Comparison of ENCODE assay signal across 12 cellular contexts in the genomic region with DNA sequence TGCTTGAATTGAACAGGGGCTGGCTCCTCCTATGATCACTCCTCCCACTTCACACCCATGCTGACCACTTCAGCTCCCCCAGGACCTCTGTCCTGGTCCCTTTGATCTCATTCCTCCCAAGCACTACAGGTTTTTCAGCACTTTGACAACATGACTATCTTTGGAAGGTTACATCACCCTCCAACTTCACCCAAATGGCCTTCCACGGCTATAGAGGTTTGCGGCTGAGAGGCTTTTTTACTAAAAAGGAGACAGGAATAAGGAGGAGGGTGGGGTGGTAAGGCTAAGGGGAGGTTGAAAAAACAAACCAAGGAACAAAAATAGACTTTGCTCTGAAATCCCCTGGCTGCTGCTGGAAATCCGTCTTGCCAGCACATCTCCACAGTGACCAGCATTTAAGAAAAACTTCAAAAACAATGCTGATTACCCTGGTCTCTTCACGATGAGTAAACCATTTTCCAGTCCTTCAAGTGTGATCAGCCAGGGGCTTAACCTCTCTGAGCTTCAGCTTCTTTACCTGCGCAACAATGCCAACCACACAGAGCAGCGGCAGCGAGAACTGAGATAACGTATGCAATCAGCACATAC.
DNase-seq lines count a peak whose midpoint lies in the region; ATAC-seq lines count a peak whose summit lies in the region.
"Had no signal": no experiment of that assay in that cellular context is flagged by ENCODE, and none has a peak within 500 bp of the region (broad histone marks: within the 10 kb centered on the region; RNA-seq: fewer than 3 reads in every experiment).

No MANE protein-coding gene starts in this region.

- DNase-seq in GM03348 (ENCODE audit: low spot score) (peak; percentile 40), NCI-H226 (peak; percentile 76), fibroblast of peridontal ligament (ENCODE audit: extremely low read depth) (peak; percentile 94), sciatic nerve (ENCODE audit: low spot score) (no peak), nucleus accumbens (lab: John Stamatoyannopoulos, UW) (no peak), GM19240 (ENCODE audit: insufficient read length, low spot score) (no peak)
- DNase-seq in activated T-helper 2 cell treated with anti-CD3 and anti-CD28 coated beads, Interferon-gamma antibody, Interleukin-2, Interleukin-4, amounts not matched to agents 10 μg/mL and 5 μg/mL and 100 μg/mL, durations not matched to agents 14 hours and 24 hours and 36 hours (ENCODE audit: low spot score): no peak
- DNase-seq: anterior cingulate cortex, MG63, mucosa of descending colon, NCI-H69 had no signal

- no peaks in the 10 kb centered on the region for H3K4me1 Mint-ChIP-seq in activated T-helper 2 cell treated with anti-CD3 and anti-CD28 coated beads, Interferon-gamma antibody, Interleukin-2, Interleukin-4, amounts not matched to agents 10 μg/mL and 5 μg/mL and 100 μg/mL, durations not matched to agents 14 hours and 24 hours and 36 hours (ENCODE audit: low read depth)
- no peaks in the 10 kb centered on the region for H3K4me1 Mint-ChIP-seq in stimulated activated memory B cell treated with anti-CD40 and anti-IgM and Interleukin-4, amounts not matched to agents 10 μg/mL and 1 μg/mL and 100 μg/mL, for 72 hours

- H3K36me3 Mint-ChIP-seq in activated T-helper 2 cell treated with anti-CD3 and anti-CD28 coated beads, Interferon-gamma antibody, Interleukin-2, Interleukin-4, amounts not matched to agents 10 μg/mL and 5 μg/mL and 100 μg/mL, durations not matched to agents 14 hours and 24 hours and 36 hours (ENCODE audit: low read depth): no peaks in the 10 kb centered on the region
- no peaks in the 10 kb centered on the region for H3K36me3 Mint-ChIP-seq in stimulated activated memory B cell treated with anti-CD40 and anti-IgM and Interleukin-4, amounts not matched to agents 10 μg/mL and 1 μg/mL and 100 μg/mL, for 72 hours

- H3K27ac Mint-ChIP-seq in activated T-helper 2 cell treated with anti-CD3 and anti-CD28 coated beads, Interferon-gamma antibody, Interleukin-2, Interleukin-4, amounts not matched to agents 10 μg/mL and 5 μg/mL and 100 μg/mL, durations not matched to agents 14 hours and 24 hours and 36 hours: no peak overlapping the region
- no peak overlapping the region for H3K27ac Mint-ChIP-seq in stimulated activated memory B cell treated with anti-CD40 and anti-IgM and Interleukin-4, amounts not matched to agents 10 μg/mL and 1 μg/mL and 100 μg/mL, for 72 hours

- H3K4me3 Mint-ChIP-seq in activated T-helper 2 cell treated with anti-CD3 and anti-CD28 coated beads, Interferon-gamma antibody, Interleukin-2, Interleukin-4, amounts not matched to agents 10 μg/mL and 5 μg/mL and 100 μg/mL, durations not matched to agents 14 hours and 24 hours and 36 hours (ENCODE audit: low read depth): no peak overlapping the region
- H3K4me3 Mint-ChIP-seq in stimulated activated memory B cell treated with anti-CD40 and anti-IgM and Interleukin-4, amounts not matched to agents 10 μg/mL and 1 μg/mL and 100 μg/mL, for 72 hours: no peak overlapping the region

- no peaks in the 10 kb centered on the region for H3K9me3 Mint-ChIP-seq in activated T-helper 2 cell treated with anti-CD3 and anti-CD28 coated beads, Interferon-gamma antibody, Interleukin-2, Interleukin-4, amounts not matched to agents 10 μg/mL and 5 μg/mL and 100 μg/mL, durations not matched to agents 14 hours and 24 hours and 36 hours
- no peaks in the 10 kb centered on the region for H3K9me3 Mint-ChIP-seq in stimulated activated memory B cell treated with anti-CD40 and anti-IgM and Interleukin-4, amounts not matched to agents 10 μg/mL and 1 μg/mL and 100 μg/mL, for 72 hours

- H3K27me3 Mint-ChIP-seq in activated T-helper 2 cell treated with anti-CD3 and anti-CD28 coated beads, Interferon-gamma antibody, Interleukin-2, Interleukin-4, amounts not matched to agents 10 μg/mL and 5 μg/mL and 100 μg/mL, durations not matched to agents 14 hours and 24 hours and 36 hours (ENCODE audit: low read depth): no peaks in the 10 kb centered on the region
- no peaks in the 10 kb centered on the region for H3K27me3 Mint-ChIP-seq in stimulated activated memory B cell treated with anti-CD40 and anti-IgM and Interleukin-4, amounts not matched to agents 10 μg/mL and 1 μg/mL and 100 μg/mL, for 72 hours

- ATAC-seq in sciatic nerve: peak; percentile 25
- ATAC-seq in stimulated activated memory B cell treated with anti-CD40 and anti-IgM and Interleukin-4, amounts not matched to agents 10 μg/mL and 1 μg/mL and 100 μg/mL, for 72 hours: no peak
- ATAC-seq: mucosa of descending colon had no signal

- intact Hi-C loops in sciatic nerve (cut with DNase I): no loop called here
- intact Hi-C loops in activated T-helper 2 cell treated with anti-CD3 and anti-CD28 coated beads, Interferon-gamma antibody, Interleukin-2, Interleukin-4, amounts not matched to agents 10 μg/mL and 5 μg/mL and 100 μg/mL, durations not matched to agents 14 hours and 24 hours and 36 hours (cut with micrococcal nuclease): no loop called here

Comparison
In these comparisons a context has a peak if more than half of its experiments do, and no peak if none do; other contexts are left out.
1. DNase-seq: peak in GM03348 (single experiment), NCI-H226 (single experiment) and fibroblast of peridontal ligament (single experiment); none in sciatic nerve (single experiment), activated T-helper 2 cell treated with anti-CD3 and anti-CD28 coated beads, Interferon-gamma antibody, Interleukin-2, Interleukin-4, amounts not matched to agents 10 μg/mL and 5 μg/mL and 100 μg/mL, durations not matched to agents 14 hours and 24 hours and 36 hours (single experiment), nucleus accumbens (0 of 56) and GM19240 (single experiment).